In the genomic region with DNA sequence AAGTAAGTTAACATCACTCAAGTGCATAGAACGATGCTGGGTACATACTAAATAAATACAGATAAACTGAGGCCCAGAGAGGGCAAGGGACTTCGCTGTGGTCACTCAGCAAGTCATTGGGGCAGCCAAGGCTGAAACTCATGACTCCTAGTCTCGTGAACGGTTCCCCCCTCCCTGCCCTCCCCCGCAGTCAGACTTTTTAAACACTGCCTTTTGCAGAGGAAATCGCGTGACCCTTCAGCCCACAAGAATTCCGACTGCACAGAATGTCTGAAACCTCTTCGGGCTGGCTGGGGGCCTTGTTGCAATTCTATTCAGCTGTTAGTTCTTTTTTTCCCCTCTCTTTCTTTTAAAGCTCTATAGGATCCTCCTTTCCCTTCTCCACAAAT, we compare ENCODE assay signal across 8 cellular contexts. TPM values are rescaled to one million over a fixed set of nuclear protein-coding genes. Genes with fewer than 3 reads are reported as not detected.
DNase-seq lines count a peak whose midpoint lies in the region; ATAC-seq and TF ChIP-seq lines count a peak whose summit lies in the region.

No MANE protein-coding gene starts in this region.

- H3K4me3 Mint-ChIP-seq in type B pancreatic cell = no peak overlapping the region

- H3K4me3 ChIP-seq in WI38 (ENCODE audit: low read depth, low read length) = peak overlapping the region; percentile 36

- H3K27me3 Mint-ChIP-seq in type B pancreatic cell = no peaks in the 10 kb centered on the region

- no peaks in the 10 kb centered on the region for H3K9me3 Mint-ChIP-seq in type B pancreatic cell

- no peaks in the 10 kb centered on the region for H3K36me3 Mint-ChIP-seq in type B pancreatic cell

- no peak for TF ChIP-seq CTCF in WI38 (IDR thresholded peaks at IDR 0.05; ENCODE audit: low read depth, low read length)
- TF ChIP-seq CTCF in type B pancreatic cell (conservative IDR thresholded peaks at IDR 0.05) = no peak

- peaks cover 5% of the 10 kb centered on the region for H3K4me1 Mint-ChIP-seq in type B pancreatic cell (ENCODE audit: unreplicated experiment)

- DNase-seq in activated gamma-delta T cell treated with Interleukin-2 at 50 U/mL for 16 hours (peak; percentile 33), activated gamma-delta T cell (lab: John Stamatoyannopoulos, UW) (no peak), epidermal melanocyte (ENCODE audit: insufficient read length, low spot score) (peak; percentile 88), non-pigmented ciliary epithelial cell (ENCODE audit: low read depth) (peak; percentile 84), type B pancreatic cell (ENCODE audit: extremely low spot score, unreplicated experiment) (no peak), OCI-M2 (lab: John Stamatoyannopoulos, UW; ENCODE audit: unreplicated experiment) (no peak)

- peak; percentile 34 for ATAC-seq in HG03159 (IDR thresholded peaks at IDR 0.05; ENCODE audit: unreplicated experiment)

- H3K27ac Mint-ChIP-seq in type B pancreatic cell = peak overlapping the region; percentile 29

RNA-seq across cellular contexts. Expression of a gene that starts 28.1 kb away (rescaled TPM):
- total RNA-seq in type B pancreatic cell (ENCODE audit: low replicate concordance) = 4.6 and 19.3 TPM in 2 replicates

Comparison
In these comparisons a context has a peak if more than half of its experiments do, and no peak if none do; other contexts are left out.
1. DNase-seq: peak in activated gamma-delta T cell treated with Interleukin-2 at 50 U/mL for 16 hours (single experiment), epidermal melanocyte (single experiment) and non-pigmented ciliary epithelial cell (single experiment); none in activated gamma-delta T cell (single experiment), type B pancreatic cell (single experiment) and OCI-M2 (single experiment).